In the genomic region with DNA sequence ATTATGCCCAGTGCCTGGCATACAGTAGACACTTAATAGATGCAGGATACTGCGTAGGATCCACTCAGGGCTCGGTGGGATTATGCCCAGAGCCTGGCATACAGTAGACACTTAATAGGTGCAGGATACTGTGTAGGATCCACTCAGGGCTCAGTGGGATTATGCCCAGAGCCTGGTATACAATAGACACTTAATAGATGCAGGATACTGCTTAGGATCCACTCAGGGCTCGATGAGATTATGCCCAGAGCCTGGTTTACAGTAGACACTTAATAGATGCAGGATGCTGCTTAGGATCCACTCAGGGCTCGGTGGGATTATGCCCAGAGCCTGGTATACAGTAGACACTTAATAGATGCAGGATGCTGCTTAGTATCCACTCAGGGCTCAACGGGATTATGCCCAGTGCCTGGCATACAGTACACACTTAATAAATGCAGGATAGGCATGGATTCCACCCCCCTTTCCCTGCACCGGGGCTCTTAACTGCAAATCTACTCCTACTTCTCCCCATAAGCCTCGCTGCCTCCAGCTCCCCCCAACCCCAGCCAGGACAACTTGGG, we compare ENCODE assay signal across 1 cellular context.
TF ChIP-seq lines count a peak whose summit lies in the region.

No MANE protein-coding gene starts in this region.

TF ChIP-seq in IMR-90, 13 proteins besides CTCF, POLR2A, EP300 and RAD21:
- TF ChIP-seq, protein P1, sequence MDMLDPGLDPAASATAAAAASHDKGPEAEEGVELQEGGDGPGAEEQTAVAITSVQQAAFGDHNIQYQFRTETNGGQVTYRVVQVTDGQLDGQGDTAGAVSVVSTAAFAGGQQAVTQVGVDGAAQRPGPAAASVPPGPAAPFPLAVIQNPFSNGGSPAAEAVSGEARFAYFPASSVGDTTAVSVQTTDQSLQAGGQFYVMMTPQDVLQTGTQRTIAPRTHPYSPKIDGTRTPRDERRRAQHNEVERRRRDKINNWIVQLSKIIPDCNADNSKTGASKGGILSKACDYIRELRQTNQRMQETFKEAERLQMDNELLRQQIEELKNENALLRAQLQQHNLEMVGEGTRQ (IDR thresholded peaks at IDR 0.05; ENCODE audit: low read depth, low read length), result no peak
- TF ChIP-seq MAZ (IDR thresholded peaks at IDR 0.05; ENCODE audit: borderline replicate concordance, low read depth, low read length), result no peak
- no peak for TF ChIP-seq RFX5 (IDR thresholded peaks at IDR 0.05; ENCODE audit: low read depth, low read length)
- TF ChIP-seq CEBPB (IDR thresholded peaks at IDR 0.05; ENCODE audit: low read depth, low read length), result no peak
- TF ChIP-seq MAFK (IDR thresholded peaks at IDR 0.05; ENCODE audit: low read depth, low read length), result no peak
- no peak for TF ChIP-seq MXI1 (IDR thresholded peaks at IDR 0.05; ENCODE audit: borderline replicate concordance, low read depth, low read length)
- TF ChIP-seq FOS (IDR thresholded peaks at IDR 0.05; ENCODE audit: low read depth, low read length), result no peak
- TF ChIP-seq, protein P2, sequence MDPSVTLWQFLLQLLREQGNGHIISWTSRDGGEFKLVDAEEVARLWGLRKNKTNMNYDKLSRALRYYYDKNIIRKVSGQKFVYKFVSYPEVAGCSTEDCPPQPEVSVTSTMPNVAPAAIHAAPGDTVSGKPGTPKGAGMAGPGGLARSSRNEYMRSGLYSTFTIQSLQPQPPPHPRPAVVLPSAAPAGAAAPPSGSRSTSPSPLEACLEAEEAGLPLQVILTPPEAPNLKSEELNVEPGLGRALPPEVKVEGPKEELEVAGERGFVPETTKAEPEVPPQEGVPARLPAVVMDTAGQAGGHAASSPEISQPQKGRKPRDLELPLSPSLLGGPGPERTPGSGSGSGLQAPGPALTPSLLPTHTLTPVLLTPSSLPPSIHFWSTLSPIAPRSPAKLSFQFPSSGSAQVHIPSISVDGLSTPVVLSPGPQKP (IDR thresholded peaks at IDR 0.05; ENCODE audit: borderline replicate concordance, low read depth, low read length), result no peak
- no peak for TF ChIP-seq RCOR1 (IDR thresholded peaks at IDR 0.05; ENCODE audit: insufficient replicate concordance, low read length)
- no peak for TF ChIP-seq SMC3 (IDR thresholded peaks at IDR 0.05; ENCODE audit: low read depth, low read length)
- no peak for TF ChIP-seq NFE2L2 (IDR thresholded peaks at IDR 0.05; ENCODE audit: low read depth, low read length)
- no peak for TF ChIP-seq BHLHE40 (IDR thresholded peaks at IDR 0.05; ENCODE audit: low read depth, low read length)
